In the genomic region with DNA sequence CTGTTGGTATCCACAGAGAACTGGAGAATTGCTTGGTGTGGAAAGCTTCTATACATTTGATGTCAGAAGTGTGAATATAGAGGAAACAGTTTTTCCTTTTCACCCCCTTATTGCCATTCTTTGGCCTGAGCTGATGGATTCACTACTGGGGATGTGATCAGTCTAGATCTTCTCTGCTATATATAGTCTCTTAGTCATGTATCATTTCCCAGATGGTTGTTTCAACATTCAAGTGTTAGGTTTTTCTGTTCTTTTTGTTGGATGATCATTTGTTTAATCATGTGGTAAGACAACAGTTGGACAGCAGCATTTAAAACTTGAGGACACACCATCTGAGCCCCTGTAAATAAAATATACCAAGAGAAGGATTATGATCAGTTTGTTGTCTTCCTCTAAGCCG, we compare ENCODE assay signal across 27 cellular contexts.
"Had no signal": no experiment of that assay in that cellular context is flagged by ENCODE, and none has a peak within 500 bp of the region (broad histone marks: within the 10 kb centered on the region; RNA-seq: fewer than 3 reads in every experiment).

No MANE protein-coding gene starts in this region.

- H3K4me3 Mint-ChIP-seq: activated CD8-positive, alpha-beta T cell treated with anti-CD3 and anti-CD28 coated beads, Interleukin-2, amount 10 ng/mL, durations not matched to agents 7 days and 5 days; activated naive CD4-positive, alpha-beta T cell treated with anti-CD3 and anti-CD28 coated beads for 36 hours; activated naive CD8-positive, alpha-beta T cell; activated naive CD8-positive, alpha-beta T cell treated with anti-CD3 and anti-CD28 coated beads, Interleukin-2, amount 50 U/mL, for 24 hours; activated T-cell treated with anti-CD3 and anti-CD28 coated beads, Interleukin-2, amount 50 U/mL, for 24 hours had no signal

- H3K27ac Mint-ChIP-seq: activated CD8-positive, alpha-beta T cell treated with anti-CD3 and anti-CD28 coated beads, Interleukin-2, amount 10 ng/mL, durations not matched to agents 7 days and 5 days; activated naive CD4-positive, alpha-beta T cell treated with anti-CD3 and anti-CD28 coated beads for 36 hours; activated naive CD8-positive, alpha-beta T cell; activated naive CD8-positive, alpha-beta T cell treated with anti-CD3 and anti-CD28 coated beads, Interleukin-2, amount 50 U/mL, for 24 hours; activated T-cell treated with anti-CD3 and anti-CD28 coated beads, Interleukin-2, amount 50 U/mL, for 24 hours had no signal

- H3K9me3 Mint-ChIP-seq: activated naive CD4-positive, alpha-beta T cell treated with anti-CD3 and anti-CD28 coated beads for 36 hours; activated naive CD8-positive, alpha-beta T cell treated with anti-CD3 and anti-CD28 coated beads, Interleukin-2, amount 50 U/mL, for 24 hours; activated T-cell treated with anti-CD3 and anti-CD28 coated beads, Interleukin-2, amount 50 U/mL, for 24 hours had no signal

- H3K4me1 Mint-ChIP-seq: activated naive CD8-positive, alpha-beta T cell treated with anti-CD3 and anti-CD28 coated beads, Interleukin-2, amount 50 U/mL, for 24 hours had no signal

- H3K36me3 Mint-ChIP-seq: activated naive CD8-positive, alpha-beta T cell had no signal

- H3K27me3 Mint-ChIP-seq: activated naive CD8-positive, alpha-beta T cell; activated naive CD8-positive, alpha-beta T cell treated with anti-CD3 and anti-CD28 coated beads, Interleukin-2, amount 50 U/mL, for 24 hours; activated T-cell treated with anti-CD3 and anti-CD28 coated beads, Interleukin-2, amount 50 U/mL, for 24 hours had no signal

- FAIRE-seq: K562 had no signal

- DNase-seq: activated CD4-positive, alpha-beta T cell treated with anti-CD3 and anti-CD28 coated beads for 1 hour; activated CD4-positive, alpha-beta T cell treated with anti-CD3 and anti-CD28 coated beads for 48 hours; activated CD4-positive, alpha-beta T cell treated with anti-CD3 and anti-CD28 coated beads, Interleukin-2, amount 50 U/mL, for 4 hours; activated CD4-positive, CD25-positive, alpha-beta regulatory T cell; activated CD8-positive, alpha-beta T cell treated with anti-CD3 and anti-CD28 coated beads, Interleukin-2, amount 10 ng/mL, durations not matched to agents 7 days and 5 days; activated gamma-delta T cell treated with Interleukin-2 at 50 U/mL for 16 hours; activated naive CD4-positive, alpha-beta T cell treated with anti-CD3 and anti-CD28 coated beads for 36 hours; activated naive CD8-positive, alpha-beta T cell treated with anti-CD3 and anti-CD28 coated beads, Interleukin-2, amount 50 U/mL, for 24 hours; activated T-cell treated with anti-CD3 and anti-CD28 coated beads, Interleukin-2, amount 50 U/mL, for 24 hours; amniotic stem cell; aorta; NCI-H1105; NCI-H1417 treated with DMSO at 0.1 percent for 48 hours; NCI-H187 treated with DMSO at 0.1 percent for 48 hours; NCI-H2081 treated with DMSO at 0.1 percent for 48 hours; NCI-H510A; NCI-H526; NCI-H748 treated with DMSO at 0.1 percent for 48 hours; OCI-M1; Right ventricle myocardium superior; SW 1271; T-helper 1 cell; T-helper 2 cell; T-helper 9 cell; WERI-Rb-1 had no signal
